ENCODE assay signal across 24 cellular contexts in the genomic region with DNA sequence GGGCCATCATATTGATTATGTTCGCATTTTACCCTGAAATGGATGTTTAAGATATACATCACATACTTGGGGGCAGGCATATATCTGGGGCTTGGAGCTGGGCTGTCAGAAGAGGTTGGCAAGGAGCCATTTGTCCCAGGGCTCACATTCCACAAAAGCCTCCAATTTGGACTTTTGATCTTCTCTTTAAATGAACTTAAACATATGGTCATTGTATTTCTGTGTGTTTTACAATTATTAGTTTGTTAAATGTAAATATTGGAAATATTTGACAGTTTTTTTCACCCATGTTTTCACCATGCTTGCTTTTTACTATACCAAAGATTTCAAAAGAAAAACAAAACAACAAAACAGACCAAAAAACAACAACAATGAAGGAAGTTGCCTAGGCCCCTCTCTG.
DNase-seq lines count a peak whose midpoint lies in the region; ATAC-seq and TF ChIP-seq lines count a peak whose summit lies in the region.
"Had no signal": no experiment of that assay in that cellular context is flagged by ENCODE, and none has a peak within 500 bp of the region (broad histone marks: within the 10 kb centered on the region; RNA-seq: fewer than 3 reads in every experiment).

No MANE protein-coding gene starts in this region.

- H3K9me2 ChIP-seq in GM23338 (ENCODE audit: insufficient read depth) = no peaks in the 10 kb centered on the region

- peaks cover 42% of the 10 kb centered on the region for H3K4me1 Mint-ChIP-seq in GM23338
- peaks cover 49% of the 10 kb centered on the region for H3K4me1 Mint-ChIP-seq in mesothelial cell of epicardium
- H3K4me1 Mint-ChIP-seq in neural progenitor cell = no peaks in the 10 kb centered on the region
- H3K4me1 Mint-ChIP-seq: CD14-positive monocyte; CD4-positive, alpha-beta memory T cell; CD4-positive, CD25-positive, alpha-beta regulatory T cell; CD8-positive, alpha-beta memory T cell had no signal

- no peaks in the 10 kb centered on the region for H3F3A ChIP-seq in GM23338 (replicated peaks; ENCODE audit: low read depth)
- no peaks in the 10 kb centered on the region for H3F3A ChIP-seq in neural progenitor cell (ENCODE audit: low read depth)

- H3K36me3 Mint-ChIP-seq in GM23338 (ENCODE audit: low read depth) (no peaks in the 10 kb centered on the region; the same call in 2 of the 3 replicates), mesothelial cell of epicardium (peaks cover 12% of the 10 kb centered on the region), neural progenitor cell (no peaks in the 10 kb centered on the region)
- H3K36me3 Mint-ChIP-seq: CD14-positive monocyte; CD4-positive, alpha-beta memory T cell; CD4-positive, CD25-positive, alpha-beta regulatory T cell; CD8-positive, alpha-beta memory T cell had no signal

- no peaks in the 10 kb centered on the region for H3K9me3 ChIP-seq in neural progenitor cell (ENCODE audit: low read depth)
- H3K9me3 ChIP-seq in osteoblast (ENCODE audit: low read depth, low read length) = no peaks in the 10 kb centered on the region
- H3K9me3 ChIP-seq: BE2C, BLaER1 had no signal

- TF ChIP-seq CTCF in GM23338 (conservative IDR thresholded peaks at IDR 0.05; ENCODE audit: low read depth in 2 of 2) (no peak), mesothelial cell of epicardium (IDR thresholded peaks at IDR 0.05; ENCODE audit: unreplicated experiment) (no peak), neural progenitor cell (IDR thresholded peaks at IDR 0.05) (no peak), osteoblast (IDR thresholded peaks at IDR 0.05; ENCODE audit: extremely low read depth, low read depth, low read length) (no peak)

- no peak overlapping the region for H3K4me3 ChIP-seq in GM23338
- H3K4me3 ChIP-seq in neural progenitor cell = no peak overlapping the region
- no peak overlapping the region for H3K4me3 ChIP-seq in osteoblast (ENCODE audit: insufficient read depth, low read length)
- H3K4me3 ChIP-seq: BLaER1, GM12878 had no signal

- H3K4me1 ChIP-seq in GM23338 (ENCODE audit: insufficient read depth) (peaks cover 33% of the 10 kb centered on the region), neural progenitor cell (peaks cover 8% of the 10 kb centered on the region), osteoblast (ENCODE audit: insufficient read depth, low read length) (no peaks in the 10 kb centered on the region)
- H3K4me1 ChIP-seq: BE2C had no signal

- H3K27ac Mint-ChIP-seq in GM23338 = 0 out of 2 replicates have a peak overlapping the region, but pooled peaks have one; percentile 17
- H3K27ac Mint-ChIP-seq in mesothelial cell of epicardium = peak overlapping the region; percentile 88
- no peak overlapping the region for H3K27ac Mint-ChIP-seq in neural progenitor cell
- H3K27ac Mint-ChIP-seq: CD14-positive monocyte; CD4-positive, alpha-beta memory T cell; CD4-positive, CD25-positive, alpha-beta regulatory T cell; CD8-positive, alpha-beta memory T cell had no signal

- H3K9ac ChIP-seq in neural progenitor cell = no peak overlapping the region
- H3K9ac ChIP-seq: BLaER1 had no signal

- no peak overlapping the region for H3K4me3 Mint-ChIP-seq in GM23338
- H3K4me3 Mint-ChIP-seq in mesothelial cell of epicardium = no peak overlapping the region
- H3K4me3 Mint-ChIP-seq in neural progenitor cell = no peak overlapping the region
- H3K4me3 Mint-ChIP-seq: CD14-positive monocyte; CD4-positive, alpha-beta memory T cell; CD4-positive, CD25-positive, alpha-beta regulatory T cell; CD8-positive, alpha-beta memory T cell had no signal

- H3K27ac ChIP-seq in GM23338 (ENCODE audit: low read depth) (no peak overlapping the region), neural progenitor cell (no peak overlapping the region), osteoblast (ENCODE audit: low read depth, low read length) (no peak overlapping the region)
- H3K27ac ChIP-seq: BLaER1 had no signal

- H3K27me3 ChIP-seq in GM23338 (ENCODE audit: insufficient read depth) (no peaks in the 10 kb centered on the region), neural progenitor cell (no peaks in the 10 kb centered on the region), osteoblast (ENCODE audit: insufficient read depth, low read length) (no peaks in the 10 kb centered on the region)
- H3K27me3 ChIP-seq: BE2C, BLaER1 had no signal

- H3K4me2 ChIP-seq in GM23338 (0 out of 2 replicates have a peak overlapping the region, but pooled peaks have one; percentile 11), neural progenitor cell (no peak overlapping the region), osteoblast (ENCODE audit: insufficient read depth, low read length) (no peak overlapping the region)
- H3K4me2 ChIP-seq: BLaER1 had no signal

- peaks cover 3% of the 10 kb centered on the region for H3K27me3 Mint-ChIP-seq in GM23338 (ENCODE audit: insufficient read depth, low read depth, poor library complexity)
- no peaks in the 10 kb centered on the region for H3K27me3 Mint-ChIP-seq in mesothelial cell of epicardium (ENCODE audit: low read depth)
- H3K27me3 Mint-ChIP-seq in neural progenitor cell (ENCODE audit: insufficient read depth, low read depth) = no peaks in the 10 kb centered on the region
- H3K27me3 Mint-ChIP-seq: CD4-positive, CD25-positive, alpha-beta regulatory T cell; CD8-positive, alpha-beta memory T cell had no signal

- no peak for DNase-seq in GM23338 (ENCODE audit: low spot score)
- no peak for DNase-seq in mesothelial cell of epicardium (ENCODE audit: low spot score in 2 of 2, unreplicated experiment in 2 of 2)
- DNase-seq in neural progenitor cell (ENCODE audit: low spot score) = no peak
- DNase-seq in effector CD8-positive, alpha-beta T cell (lab: John Stamatoyannopoulos, UW) = no peak
- DNase-seq in NCI-H524 (lab: John Stamatoyannopoulos, UW) = no peak
- no peak for DNase-seq in osteoblast (ENCODE audit: insufficient read length, low spot score, missing footprints)
- DNase-seq: 8988T; ACHN; BE2C; C1 segment of cervical spinal cord; CD4-positive, alpha-beta memory T cell; CD4-positive, CD25-positive, alpha-beta regulatory T cell; CD8-positive, alpha-beta memory T cell; COR-L47; DMS 273 treated with DMSO at 0.1 percent for 48 hours; DMS153; DMS53; DMS79; DND-41; EL; GDM1 had no signal

- H2AFZ ChIP-seq in GM23338 (no peak overlapping the region), neural progenitor cell (replicated peaks) (peak overlapping the region; percentile 60), osteoblast (ENCODE audit: low read length) (no peak overlapping the region)

- peaks cover 4% of the 10 kb centered on the region; the same call in 1 of the 2 replicates for H3K36me3 ChIP-seq in GM23338 (ENCODE audit: insufficient read depth)
- H3K36me3 ChIP-seq in neural progenitor cell = no peaks in the 10 kb centered on the region
- H3K36me3 ChIP-seq in osteoblast (ENCODE audit: insufficient read depth, low read length) = no peaks in the 10 kb centered on the region
- H3K36me3 ChIP-seq: BE2C, BLaER1 had no signal

- no peaks in the 10 kb centered on the region; the same call in 1 of the 2 replicates for H3K79me2 ChIP-seq in GM23338 (replicated peaks; ENCODE audit: insufficient read depth)
- no peaks in the 10 kb centered on the region for H3K79me2 ChIP-seq in neural progenitor cell (ENCODE audit: low read depth)
- no peaks in the 10 kb centered on the region for H3K79me2 ChIP-seq in osteoblast (ENCODE audit: insufficient read depth, low read length)

- ATAC-seq in GM23338 = no peak
- ATAC-seq: GM12878 had no signal

- no peaks in the 10 kb centered on the region; the same call in 2 of the 3 replicates for H3K9me3 Mint-ChIP-seq in GM23338
- H3K9me3 Mint-ChIP-seq in mesothelial cell of epicardium = peaks cover 10% of the 10 kb centered on the region
- no peaks in the 10 kb centered on the region for H3K9me3 Mint-ChIP-seq in neural progenitor cell

- H4K20me1 ChIP-seq in GM23338 (replicated peaks; ENCODE audit: insufficient read depth) (no peaks in the 10 kb centered on the region), neural progenitor cell (ENCODE audit: low read depth) (no peaks in the 10 kb centered on the region), osteoblast (ENCODE audit: insufficient read depth, low read length) (no peaks in the 10 kb centered on the region)
- H4K20me1 ChIP-seq: BLaER1 had no signal

TF ChIP-seq in GM23338, 12 proteins besides CTCF, POLR2A, EP300 and RAD21 (continues in another document):
- TF ChIP-seq ZNF114 (CRISPR knock-in tag; IDR thresholded peaks at IDR 0.05) = no peak
- TF ChIP-seq ZNF331 (CRISPR knock-in tag; IDR thresholded peaks at IDR 0.05; ENCODE audit: low read depth) = no peak
- TF ChIP-seq STAT1 (IDR thresholded peaks at IDR 0.05; ENCODE audit: unreplicated experiment) = no peak
- no peak for TF ChIP-seq JUNB (IDR thresholded peaks at IDR 0.05; ENCODE audit: unreplicated experiment)
- TF ChIP-seq, protein P1, sequence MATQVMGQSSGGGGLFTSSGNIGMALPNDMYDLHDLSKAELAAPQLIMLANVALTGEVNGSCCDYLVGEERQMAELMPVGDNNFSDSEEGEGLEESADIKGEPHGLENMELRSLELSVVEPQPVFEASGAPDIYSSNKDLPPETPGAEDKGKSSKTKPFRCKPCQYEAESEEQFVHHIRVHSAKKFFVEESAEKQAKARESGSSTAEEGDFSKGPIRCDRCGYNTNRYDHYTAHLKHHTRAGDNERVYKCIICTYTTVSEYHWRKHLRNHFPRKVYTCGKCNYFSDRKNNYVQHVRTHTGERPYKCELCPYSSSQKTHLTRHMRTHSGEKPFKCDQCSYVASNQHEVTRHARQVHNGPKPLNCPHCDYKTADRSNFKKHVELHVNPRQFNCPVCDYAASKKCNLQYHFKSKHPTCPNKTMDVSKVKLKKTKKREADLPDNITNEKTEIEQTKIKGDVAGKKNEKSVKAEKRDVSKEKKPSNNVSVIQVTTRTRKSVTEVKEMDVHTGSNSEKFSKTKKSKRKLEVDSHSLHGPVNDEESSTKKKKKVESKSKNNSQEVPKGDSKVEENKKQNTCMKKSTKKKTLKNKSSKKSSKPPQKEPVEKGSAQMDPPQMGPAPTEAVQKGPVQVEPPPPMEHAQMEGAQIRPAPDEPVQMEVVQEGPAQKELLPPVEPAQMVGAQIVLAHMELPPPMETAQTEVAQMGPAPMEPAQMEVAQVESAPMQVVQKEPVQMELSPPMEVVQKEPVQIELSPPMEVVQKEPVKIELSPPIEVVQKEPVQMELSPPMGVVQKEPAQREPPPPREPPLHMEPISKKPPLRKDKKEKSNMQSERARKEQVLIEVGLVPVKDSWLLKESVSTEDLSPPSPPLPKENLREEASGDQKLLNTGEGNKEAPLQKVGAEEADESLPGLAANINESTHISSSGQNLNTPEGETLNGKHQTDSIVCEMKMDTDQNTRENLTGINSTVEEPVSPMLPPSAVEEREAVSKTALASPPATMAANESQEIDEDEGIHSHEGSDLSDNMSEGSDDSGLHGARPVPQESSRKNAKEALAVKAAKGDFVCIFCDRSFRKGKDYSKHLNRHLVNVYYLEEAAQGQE (IDR thresholded peaks at IDR 0.05; ENCODE audit: unreplicated experiment) = no peak
